Comparison of ENCODE assay signal across 32 cellular contexts in the genomic region with DNA sequence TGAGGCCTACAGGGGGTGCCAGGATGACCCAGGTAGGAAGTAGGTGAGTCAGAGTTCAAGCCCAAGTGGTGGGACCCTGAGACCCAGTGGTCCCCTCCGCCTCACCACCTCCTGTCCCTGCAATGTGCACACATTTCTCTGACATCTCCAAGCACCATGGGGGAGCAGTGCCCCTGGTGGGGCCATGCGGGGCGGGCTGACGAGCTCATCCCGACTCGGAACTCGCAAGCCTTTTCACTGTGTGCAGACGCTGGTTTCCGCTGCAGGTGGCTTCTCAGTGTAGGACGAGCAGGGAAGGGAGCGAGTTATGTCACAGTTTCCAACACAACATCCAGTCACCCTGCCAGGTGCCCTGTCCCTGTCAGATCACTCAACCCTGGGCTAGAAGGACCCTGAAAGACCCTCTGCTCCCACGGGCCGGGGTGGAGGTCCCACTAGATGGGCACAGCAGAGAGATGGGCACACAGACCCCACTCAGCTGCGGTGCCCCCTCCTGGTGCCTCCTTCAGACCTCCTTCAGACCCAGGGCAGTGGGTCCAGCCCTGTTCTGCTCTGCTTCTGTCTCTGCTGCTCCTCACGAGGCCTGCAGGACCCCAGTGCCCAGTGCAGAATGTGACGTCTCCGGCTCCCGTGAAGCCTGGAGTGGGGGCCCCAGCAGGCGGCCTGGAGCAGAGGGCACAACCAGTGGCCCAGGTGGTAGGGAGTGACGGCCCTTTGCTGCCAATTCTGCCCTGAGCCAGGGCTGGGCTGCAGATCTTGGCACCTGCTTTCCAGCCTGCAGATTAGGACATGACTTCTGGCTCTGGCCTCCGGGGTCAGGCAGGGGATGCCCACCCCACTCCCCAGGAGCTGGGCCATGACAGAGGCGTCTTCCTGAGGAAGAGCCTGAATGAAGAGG.
DNase-seq lines count a peak whose midpoint lies in the region; ATAC-seq, FAIRE-seq and TF ChIP-seq lines count a peak whose summit lies in the region.
"Had no signal": no experiment of that assay in that cellular context is flagged by ENCODE, and none has a peak within 500 bp of the region (broad histone marks: within the 10 kb centered on the region; RNA-seq: fewer than 3 reads in every experiment).

No MANE protein-coding gene starts in this region.

- H3K4me3 Mint-ChIP-seq in activated T-cell treated with anti-CD3 and anti-CD28 coated beads, Interleukin-2, amount 50 U/mL, for 24 hours, result no peak overlapping the region
- H3K4me3 Mint-ChIP-seq: activated CD4-positive, alpha-beta memory T cell treated with anti-CD3 and anti-CD28 coated beads, Interleukin-2, amount 10 ng/mL, durations not matched to agents 7 days and 5 days; activated naive CD4-positive, alpha-beta T cell treated with anti-CD3 and anti-CD28 coated beads, Interleukin-2, amount 50 U/mL, for 24 hours; central memory CD8-positive, alpha-beta T cell; natural killer cell; T-cell had no signal

- no peak for TF ChIP-seq POLR2A in HepG2 (IDR thresholded peaks at IDR 0.05; ENCODE audit: insufficient read depth in 1 of 2, low read depth in 2 of 2, low read length in 2 of 2)

- H2AFZ ChIP-seq in HepG2 (ENCODE audit: low read length), result no peak overlapping the region

- TF ChIP-seq EP300 in HepG2 (IDR thresholded peaks at IDR 0.05; ENCODE audit: low read depth in 2 of 2, low read length in 2 of 2), result no peak
- TF ChIP-seq EP300 in HepG2 (CRISPR knock-in tag; IDR thresholded peaks at IDR 0.05; ENCODE audit: borderline replicate concordance), result no peak

- in situ Hi-C loops in HepG2 (cut with HindIII; ENCODE audit: extremely low pct_ligation_motif_present, low pct_unique_long_range_greater_than_20kb), result no loop called here

- H3K4me2 ChIP-seq in HepG2 (ENCODE audit: low read depth, low read length), result no peak overlapping the region

- CTCF ChIA-PET in HepG2 (lab: Yijun Ruan, JAX; ENCODE audit: low intra/inter-chr PET ratio, low total read pairs), result no interaction called here

- H4K20me1 ChIP-seq in HepG2 (ENCODE audit: insufficient read depth, low read length), result peaks cover 47% of the 10 kb centered on the region

- no peak for TF ChIP-seq RAD21 in HepG2 (CRISPR knock-in tag; IDR thresholded peaks at IDR 0.05)

- intact Hi-C loops in dorsolateral prefrontal cortex (cut with DNase I) (loop anchor here (5.0 kb wide), 2 partner anchors 34 to 46 kb away; no protein-coding TSS in a partner anchor), HepG2 (cut with micrococcal nuclease; ENCODE audit: unreplicated experiment) (no loop called here)

- BruUV-seq in HepG2 (replicated peaks; lab: Mats Ljungman, UMichigan), result no TSS peak

- H3K9me3 ChIP-seq in HepG2 (ENCODE audit: low read length), result no peaks in the 10 kb centered on the region
- H3K9me3 ChIP-seq: ovary, SJCRH30, thoracic aorta had no signal

- peaks cover 25% of the 10 kb centered on the region for H3K79me2 ChIP-seq in HepG2 (ENCODE audit: insufficient read depth, low read length)

- POLR2A ChIA-PET in HepG2 (lab: Yijun Ruan, JAX), result no interaction called here

- H3K4me1 ChIP-seq in HepG2 (ENCODE audit: insufficient read depth, low read length), result peaks cover 12% of the 10 kb centered on the region

- DNase-seq in activated T-cell treated with anti-CD3 and anti-CD28 coated beads, Interleukin-2, amount 50 U/mL, for 24 hours, result no peak
- DNase-seq in activated T-cell treated with anti-CD3 and anti-CD28 coated beads, Interleukin-2, amount 50 U/mL, for 48 hours, result no peak
- DNase-seq in dorsolateral prefrontal cortex, result no peak
- no peak for DNase-seq in HepG2 (ENCODE audit: low spot score)
- DNase-seq in substantia nigra (lab: John Stamatoyannopoulos, UW), result peak in 6 of 49 donors; percentile 23 to 74 (median 32)
- no peak for DNase-seq in MV-4-11 (lab: John Stamatoyannopoulos, UW)
- DNase-seq in central memory CD4-positive, alpha-beta T cell, result no peak
- DNase-seq: 8988T; activated CD4-positive, alpha-beta memory T cell treated with anti-CD3 and anti-CD28 coated beads, Interleukin-2, amount 10 ng/mL, durations not matched to agents 7 days and 5 days; activated CD8-positive, alpha-beta memory T cell treated with anti-CD3 and anti-CD28 coated beads, Interleukin-2, amount 50 U/mL, for 48 hours; aorta; Calu3; DND-41; islet precursor cell; natural killer cell; NCI-H1092 treated with DMSO at 0.1 percent for 48 hours; NCI-H2029; NCI-H526; right cardiac atrium; SJCRH30; stimulated activated CD4-positive, alpha-beta T cell treated with anti-CD3 and anti-CD28 coated beads, Interleukin-2, amount 100 ng/mL, for 48 hours; T-cell had no signal

- H3K9ac ChIP-seq in HepG2 (ENCODE audit: insufficient read depth, low read depth, low read length), result no peak overlapping the region

- WGBS in HepG2 (ENCODE audit: low lambda C conversion rate), result no CpG with 5 or more reads among the region's 22 CpGs

- H3K27ac ChIP-seq in dorsolateral prefrontal cortex, result peak overlapping the region; percentile 87 to 100 (median 97)
- no peak overlapping the region for H3K27ac ChIP-seq in HepG2 (ENCODE audit: extremely low read length, insufficient read depth, low read length)
- H3K27ac ChIP-seq in substantia nigra (ENCODE audit: low read depth, low read length, poor library complexity, severe bottlenecking), result peak overlapping the region; percentile 98
- H3K27ac ChIP-seq: ovary, SJCRH30 had no signal

- H3K36me3 ChIP-seq in HepG2 (replicated peaks in 1 of 2; ENCODE audit: control insufficient read depth in 1 of 2, insufficient read depth in 2 of 2, low read length in 2 of 2), result peaks cover 26 to 45% of the 10 kb centered on the region in 2 experiments; a peak in 4 of 5 replicates
- H3K36me3 ChIP-seq: ovary, SJCRH30 had no signal

- H3K36me3 Mint-ChIP-seq in activated T-cell treated with anti-CD3 and anti-CD28 coated beads, Interleukin-2, amount 50 U/mL, for 24 hours (ENCODE audit: low read depth), result peaks cover 27% of the 10 kb centered on the region

- H3K27me3 ChIP-seq in dorsolateral prefrontal cortex (no peaks in the 10 kb centered on the region), HepG2 (ENCODE audit: control insufficient read depth in 1 of 2, insufficient read depth in 2 of 2, low read length in 2 of 2) (no peaks in the 10 kb centered on the region)
- H3K27me3 ChIP-seq: ovary, SJCRH30 had no signal

- no peak; the same call in 2 of the 3 replicates for ATAC-seq in HepG2
- ATAC-seq in GM19023 (IDR thresholded peaks at IDR 0.05; ENCODE audit: unreplicated experiment), result no peak
- ATAC-seq: activated CD4-positive, CD25-positive, alpha-beta regulatory T cell treated with anti-CD3 and anti-CD28 coated beads, Interleukin-2, amount 50 U/mL, for 24 hours; GM12878; natural killer cell; Panc1; T-cell had no signal

- H3K4me1 Mint-ChIP-seq in activated T-cell treated with anti-CD3 and anti-CD28 coated beads, Interleukin-2, amount 50 U/mL, for 24 hours (ENCODE audit: low read depth), result peaks cover 25% of the 10 kb centered on the region

- peak overlapping the region; percentile 40 for H3K27ac Mint-ChIP-seq in activated T-cell treated with anti-CD3 and anti-CD28 coated beads, Interleukin-2, amount 50 U/mL, for 24 hours
- H3K27ac Mint-ChIP-seq: activated CD4-positive, alpha-beta memory T cell treated with anti-CD3 and anti-CD28 coated beads, Interleukin-2, amount 10 ng/mL, durations not matched to agents 7 days and 5 days; activated naive CD4-positive, alpha-beta T cell treated with anti-CD3 and anti-CD28 coated beads, Interleukin-2, amount 50 U/mL, for 24 hours; activated T-helper 2 cell treated with anti-CD3 and anti-CD28 coated beads, Interferon-gamma antibody, Interleukin-2, Interleukin-4, amounts not matched to agents 10 μg/mL and 5 μg/mL and 100 μg/mL, durations not matched to agents 14 hours and 24 hours and 36 hours; natural killer cell; T-cell had no signal

- H3K9me3 Mint-ChIP-seq in activated T-cell treated with anti-CD3 and anti-CD28 coated beads, Interleukin-2, amount 50 U/mL, for 24 hours, result no peaks in the 10 kb centered on the region
- H3K9me3 Mint-ChIP-seq: activated CD4-positive, alpha-beta memory T cell treated with anti-CD3 and anti-CD28 coated beads, Interleukin-2, amount 10 ng/mL, durations not matched to agents 7 days and 5 days; activated naive CD4-positive, alpha-beta T cell treated with anti-CD3 and anti-CD28 coated beads, Interleukin-2, amount 50 U/mL, for 24 hours; activated T-helper 2 cell treated with anti-CD3 and anti-CD28 coated beads, Interferon-gamma antibody, Interleukin-2, Interleukin-4, amounts not matched to agents 10 μg/mL and 5 μg/mL and 100 μg/mL, durations not matched to agents 14 hours and 24 hours and 36 hours; central memory CD8-positive, alpha-beta T cell; natural killer cell; T-cell had no signal

- TF ChIP-seq CTCF in dorsolateral prefrontal cortex (IDR thresholded peaks at IDR 0.05 in 54 of 56, conservative IDR thresholded peaks at IDR 0.05 in 2 of 56; ENCODE audit: low read depth in 1 of 56, partially characterized antibody in 56 of 56) (no peak), HepG2 (CRISPR knock-in tag; IDR thresholded peaks at IDR 0.05) (no peak)

- FAIRE-seq in HepG2 (lab: Jason Lieb, UNC), result no peak
- FAIRE-seq: GM12878 had no signal

- H3K27me3 Mint-ChIP-seq in activated T-cell treated with anti-CD3 and anti-CD28 coated beads, Interleukin-2, amount 50 U/mL, for 24 hours, result no peaks in the 10 kb centered on the region
- H3K27me3 Mint-ChIP-seq: activated CD4-positive, alpha-beta memory T cell treated with anti-CD3 and anti-CD28 coated beads, Interleukin-2, amount 10 ng/mL, durations not matched to agents 7 days and 5 days; activated naive CD4-positive, alpha-beta T cell treated with anti-CD3 and anti-CD28 coated beads, Interleukin-2, amount 50 U/mL, for 24 hours; central memory CD8-positive, alpha-beta T cell; T-cell had no signal

- no peak overlapping the region for H3K4me3 ChIP-seq in dorsolateral prefrontal cortex
- no peak overlapping the region for H3K4me3 ChIP-seq in HepG2 (replicated peaks in 1 of 3; ENCODE audit: insufficient read depth in 1 of 3, low read depth in 2 of 3, low read length in 3 of 3)
- H3K4me3 ChIP-seq: GM12878, lung, ovary, SJCRH30, thoracic aorta had no signal

TF ChIP-seq in HepG2, 621 proteins besides CTCF, POLR2A, EP300 and RAD21:
- TF ChIP-seq SSRP1 (CRISPR knock-in tag; IDR thresholded peaks at IDR 0.05) (no peak), AGO2 (optimal IDR thresholded peaks at IDR 0.05; ENCODE audit: low read depth, low read length) (peak; percentile 37)
